In genomic region chr12:13411287-13411686, GRCh38 we compare ENCODE assay signal across 30 cellular contexts.
A peak's percentile ranks its signal among the peaks of the same experiment; 100 is the strongest.
DNase-seq lines count a peak whose midpoint lies in the region; TF ChIP-seq lines count a peak whose summit lies in the region.
"Had no signal": no experiment of that assay in that cellular context is flagged by ENCODE, and none has a peak within 500 bp of the region (broad histone marks: within the 10 kb centered on the region; RNA-seq: fewer than 3 reads in every experiment).

No MANE protein-coding gene starts in this region.

- POLR2A ChIA-PET in HEK293 (lab: Yijun Ruan, JAX), result no interaction called here

- no peak overlapping the region for H3K27ac ChIP-seq in HEK293 (ENCODE audit: extremely low read depth, low read depth, low read length)
- H3K27ac ChIP-seq: 22Rv1; A549; BLaER1; BLaER1 treated with 17β-estradiol and CSF1 and Interleukin-3, amounts not matched to agents 10 nM and 100 nM; C4-2B had no signal

- H3K9me3 Mint-ChIP-seq in activated T-helper 1 cell treated with anti-CD3 and anti-CD28 coated beads, Interleukin-12 subunit alpha, Interleukin-12 subunit beta, Interleukin-2, Interleukin-4 antibody, amounts not matched to agents 30 ng/mL and 10 ng/mL and 1 ng/mL, durations not matched to agents 14 hours and 24 hours and 36 hours, result peaks cover 14% of the 10 kb centered on the region

- no peak overlapping the region for H3K4me3 Mint-ChIP-seq in activated T-helper 1 cell treated with anti-CD3 and anti-CD28 coated beads, Interleukin-12 subunit alpha, Interleukin-12 subunit beta, Interleukin-2, Interleukin-4 antibody, amounts not matched to agents 30 ng/mL and 10 ng/mL and 1 ng/mL, durations not matched to agents 14 hours and 24 hours and 36 hours
- H3K4me3 Mint-ChIP-seq: B cell; CD14-positive monocyte; CD4-positive, alpha-beta memory T cell; CD4-positive, alpha-beta T cell; CD4-positive, CD25-positive, alpha-beta regulatory T cell; CD8-positive, alpha-beta memory T cell; CD8-positive, alpha-beta T cell had no signal

- DNase-seq in DMS53 (lab: John Stamatoyannopoulos, UW) (peak; percentile 20), DMS53 treated with DMSO at 0.1 percent for 48 hours (lab: John Stamatoyannopoulos, UW; ENCODE audit: unreplicated experiment) (no peak)
- DNase-seq in activated T-helper 1 cell treated with anti-CD3 and anti-CD28 coated beads, Interleukin-12 subunit alpha, Interleukin-12 subunit beta, Interleukin-2, Interleukin-4 antibody, amounts not matched to agents 30 ng/mL and 10 ng/mL and 1 ng/mL, durations not matched to agents 14 hours and 24 hours and 36 hours (ENCODE audit: low spot score), result no peak
- DNase-seq: 8988T; ACHN; AML-193; BE2C; C1 segment of cervical spinal cord; Caco-2; Calu3; CD4-positive, alpha-beta memory T cell; CD4-positive, alpha-beta T cell; CD4-positive, CD25-positive, alpha-beta regulatory T cell; CD8-positive, alpha-beta memory T cell; CD8-positive, alpha-beta T cell; COR-L47; DMS 273 treated with DMSO at 0.1 percent for 48 hours; DMS153; DMS79; DMS79 treated with DMSO at 0.1 percent for 48 hours; DND-41; EL had no signal

- intact Hi-C loops in activated T-helper 1 cell treated with anti-CD3 and anti-CD28 coated beads, Interleukin-12 subunit alpha, Interleukin-12 subunit beta, Interleukin-2, Interleukin-4 antibody, amounts not matched to agents 30 ng/mL and 10 ng/mL and 1 ng/mL, durations not matched to agents 14 hours and 24 hours and 36 hours (cut with micrococcal nuclease), result no loop called here

- no peak overlapping the region for H3K27ac Mint-ChIP-seq in activated T-helper 1 cell treated with anti-CD3 and anti-CD28 coated beads, Interleukin-12 subunit alpha, Interleukin-12 subunit beta, Interleukin-2, Interleukin-4 antibody, amounts not matched to agents 30 ng/mL and 10 ng/mL and 1 ng/mL, durations not matched to agents 14 hours and 24 hours and 36 hours
- H3K27ac Mint-ChIP-seq: B cell; CD14-positive monocyte; CD4-positive, alpha-beta memory T cell; CD4-positive, alpha-beta T cell; CD4-positive, CD25-positive, alpha-beta regulatory T cell; CD8-positive, alpha-beta memory T cell; CD8-positive, alpha-beta T cell had no signal

- no peaks in the 10 kb centered on the region for H3K4me1 ChIP-seq in HEK293 (ENCODE audit: control insufficient read depth, insufficient read depth, low read length)
- H3K4me1 ChIP-seq: A549; BE2C; BLaER1; BLaER1 treated with 17β-estradiol and CSF1 and Interleukin-3, amounts not matched to agents 10 nM and 100 nM; Caco-2 had no signal

- CTCF ChIA-PET in HEK293 (lab: Yijun Ruan, JAX), result interaction anchor here (0.6 to 0.7 kb wide), 5 partner anchors 28 to 495 kb away, joined by 3 to 5 read pairs (median 4); no protein-coding TSS in a partner anchor

- H3K9me3 ChIP-seq in HEK293 (ENCODE audit: control insufficient read depth, insufficient read depth, low read depth, low read length), result no peaks in the 10 kb centered on the region
- H3K9me3 ChIP-seq: BE2C had no signal

- H3K36me3 ChIP-seq in HEK293 (ENCODE audit: control insufficient read depth in 2 of 2, insufficient read depth in 1 of 2, low read length in 2 of 2), result no peaks in the 10 kb centered on the region
- H3K36me3 ChIP-seq: BE2C; BLaER1; BLaER1 treated with 17β-estradiol and CSF1 and Interleukin-3, amounts not matched to agents 10 nM and 100 nM had no signal

- no peak overlapping the region for H3K4me3 ChIP-seq in HEK293 (ENCODE audit: low read depth, low read length)
- H3K4me3 ChIP-seq: A549; BLaER1; BLaER1 treated with 17β-estradiol and CSF1 and Interleukin-3, amounts not matched to agents 10 nM and 100 nM had no signal

- H3K27me3 Mint-ChIP-seq in activated T-helper 1 cell treated with anti-CD3 and anti-CD28 coated beads, Interleukin-12 subunit alpha, Interleukin-12 subunit beta, Interleukin-2, Interleukin-4 antibody, amounts not matched to agents 30 ng/mL and 10 ng/mL and 1 ng/mL, durations not matched to agents 14 hours and 24 hours and 36 hours (ENCODE audit: insufficient read depth), result peaks cover 4% of the 10 kb centered on the region

- H3K36me3 Mint-ChIP-seq in activated T-helper 1 cell treated with anti-CD3 and anti-CD28 coated beads, Interleukin-12 subunit alpha, Interleukin-12 subunit beta, Interleukin-2, Interleukin-4 antibody, amounts not matched to agents 30 ng/mL and 10 ng/mL and 1 ng/mL, durations not matched to agents 14 hours and 24 hours and 36 hours (ENCODE audit: low read depth), result no peaks in the 10 kb centered on the region
- H3K36me3 Mint-ChIP-seq: CD14-positive monocyte; CD4-positive, alpha-beta memory T cell; CD4-positive, CD25-positive, alpha-beta regulatory T cell; CD8-positive, alpha-beta T cell had no signal

- TF ChIP-seq CTCF in HEK293 (tag by site-specific recombination; IDR thresholded peaks at IDR 0.05), result no peak

- H3K4me1 Mint-ChIP-seq in activated T-helper 1 cell treated with anti-CD3 and anti-CD28 coated beads, Interleukin-12 subunit alpha, Interleukin-12 subunit beta, Interleukin-2, Interleukin-4 antibody, amounts not matched to agents 30 ng/mL and 10 ng/mL and 1 ng/mL, durations not matched to agents 14 hours and 24 hours and 36 hours (ENCODE audit: low read depth), result no peaks in the 10 kb centered on the region
- H3K4me1 Mint-ChIP-seq: B cell; CD14-positive monocyte; CD4-positive, alpha-beta memory T cell; CD4-positive, CD25-positive, alpha-beta regulatory T cell; CD8-positive, alpha-beta memory T cell had no signal

TF ChIP-seq in HEK293, 187 proteins besides CTCF, POLR2A, EP300 and RAD21:
- TF ChIP-seq TRIM28 (IDR thresholded peaks at IDR 0.05; ENCODE audit: borderline replicate concordance, low read length) (0 out of 2 replicates have a peak, but pooled peaks have one; percentile 54), ZNF214 (tag by site-specific recombination; IDR thresholded peaks at IDR 0.05; ENCODE audit: borderline replicate concordance) (no peak), SETDB1 (IDR thresholded peaks at IDR 0.05; ENCODE audit: insufficient read length, low read length) (peak; percentile 98), ZNF510 (tag by site-specific recombination; IDR thresholded peaks at IDR 0.05; ENCODE audit: insufficient replicate concordance) (peak; percentile 25), MYNN (tag by site-specific recombination; IDR thresholded peaks at IDR 0.05; ENCODE audit: borderline replicate concordance) (no peak)
